ENCODE assay signal across 9 cellular contexts in genomic region chr14:21241218-21241819, GRCh38. TPM values are rescaled to one million over a fixed set of nuclear protein-coding genes. Genes with fewer than 3 reads are reported as not detected.
DNase-seq lines count a peak whose midpoint lies in the region; ATAC-seq and TF ChIP-seq lines count a peak whose summit lies in the region.
"Had no signal": no experiment of that assay in that cellular context is flagged by ENCODE, and none has a peak within 500 bp of the region (broad histone marks: within the 10 kb centered on the region; RNA-seq: fewer than 3 reads in every experiment).

No MANE protein-coding gene starts in this region.

- H3K4me2 ChIP-seq in MM.1S (ENCODE audit: low read depth, low read length), result no peak overlapping the region

- no peaks in the 10 kb centered on the region for H3K9me3 ChIP-seq in MM.1S (replicated peaks; ENCODE audit: insufficient read depth, low read length)

- no peak for ATAC-seq in central memory CD8-positive, alpha-beta T cell (replicated peaks; ENCODE audit: extremely low read depth, poor library complexity, severe bottlenecking)
- ATAC-seq in HG03565 (IDR thresholded peaks at IDR 0.05; ENCODE audit: unreplicated experiment), result no peak

- peak overlapping the region; percentile 61 for H3K27ac Mint-ChIP-seq in central memory CD8-positive, alpha-beta T cell (ENCODE audit: low read depth)
- H3K27ac Mint-ChIP-seq in neural crest cell (ENCODE audit: unreplicated experiment), result no peak overlapping the region

- H3K9me3 Mint-ChIP-seq in central memory CD8-positive, alpha-beta T cell, result no peaks in the 10 kb centered on the region
- H3K9me3 Mint-ChIP-seq in neural crest cell, result no peaks in the 10 kb centered on the region

- H3K36me3 Mint-ChIP-seq in central memory CD8-positive, alpha-beta T cell (ENCODE audit: insufficient read depth), result peaks cover 64% of the 10 kb centered on the region
- peaks cover 10% of the 10 kb centered on the region for H3K36me3 Mint-ChIP-seq in neural crest cell (ENCODE audit: low read depth)

- peaks cover 99% of the 10 kb centered on the region for H3K79me2 ChIP-seq in MM.1S (ENCODE audit: low read length)

- H3K27me3 ChIP-seq in MM.1S (replicated peaks; ENCODE audit: insufficient read depth, low read length), result no peaks in the 10 kb centered on the region

- no peak overlapping the region for H3K4me3 Mint-ChIP-seq in central memory CD8-positive, alpha-beta T cell
- H3K4me3 Mint-ChIP-seq in neural crest cell, result no peak overlapping the region

- TF ChIP-seq CTCF in MM.1S (IDR thresholded peaks at IDR 0.05; ENCODE audit: low read length), result peak; percentile 16
- peak; percentile 65 for TF ChIP-seq CTCF in neural crest cell (conservative IDR thresholded peaks at IDR 0.05)

- H3K27me3 Mint-ChIP-seq in central memory CD8-positive, alpha-beta T cell, result no peaks in the 10 kb centered on the region
- H3K27me3 Mint-ChIP-seq in neural crest cell (ENCODE audit: low read depth), result no peaks in the 10 kb centered on the region

- no peaks in the 10 kb centered on the region for H3K9me2 ChIP-seq in MM.1S (replicated peaks; ENCODE audit: insufficient read depth, low read length)

- no peaks in the 10 kb centered on the region; the same call in 1 of the 2 replicates for H3K36me3 ChIP-seq in MM.1S (replicated peaks; ENCODE audit: insufficient read depth, low read length)

- H3K27ac ChIP-seq in MM.1S (ENCODE audit: low read length) (no peak overlapping the region), caudate nucleus (ENCODE audit: low read depth, low read length) (no peak overlapping the region)

- H3F3A ChIP-seq in MM.1S (ENCODE audit: insufficient read depth, low read length), result no peaks in the 10 kb centered on the region

- no peaks in the 10 kb centered on the region for H3K4me1 ChIP-seq in MM.1S (ENCODE audit: low read length)

- no peak overlapping the region for H3K4me3 ChIP-seq in MM.1S (ENCODE audit: low read length)

- no peak overlapping the region for H2AFZ ChIP-seq in MM.1S (ENCODE audit: low read length)

- H3K4me1 Mint-ChIP-seq in central memory CD8-positive, alpha-beta T cell, result peaks cover 67% of the 10 kb centered on the region
- H3K4me1 Mint-ChIP-seq in neural crest cell, result peaks cover 23% of the 10 kb centered on the region

- no peak overlapping the region for H3K9ac ChIP-seq in MM.1S (ENCODE audit: low read length)

- DNase-seq in ELR (ENCODE audit: low read depth) (peak; percentile 52), MM.1S (no peak), neural crest cell (ENCODE audit: low read depth, low spot score) (no peak), caudate nucleus (lab: John Stamatoyannopoulos, UW) (no peak), T1000 (lab: John Stamatoyannopoulos, UW) (no peak)
- no peak for DNase-seq in central memory CD8-positive, alpha-beta T cell (ENCODE audit: low spot score in 2 of 2)

- peaks cover 69% of the 10 kb centered on the region for H4K20me1 ChIP-seq in MM.1S (ENCODE audit: insufficient read depth, low read length)

RNA-seq across cellular contexts. Expression of gene HNRNPC, which starts 27.9 kb away (rescaled TPM):
- total RNA-seq in neural crest cell, result 993 and 1,012 TPM in 2 replicates

RNA-seq across cellular contexts. Expression of gene RPGRIP1, which starts 38.6 kb away (rescaled TPM):
- total RNA-seq in neural crest cell, result not detected in 2 replicates
- total RNA-seq: activated CD8-positive, alpha-beta memory T cell treated with anti-CD3 and anti-CD28 coated beads for 36 hours; myocyte had no signal
